8 cellular contexts compared by ENCODE assay signal in genomic region chr12:4271433-4272013, GRCh38. TPM values are rescaled to one million over a fixed set of nuclear protein-coding genes. Genes with fewer than 3 reads are reported as not detected.
A peak's percentile ranks its signal among the peaks of the same experiment; 100 is the strongest.
DNase-seq lines count a peak whose midpoint lies in the region; ATAC-seq, FAIRE-seq and TF ChIP-seq lines count a peak whose summit lies in the region.

No MANE protein-coding gene starts in this region.

- H3K27me3 ChIP-seq in gastroesophageal sphincter (peaks cover 5% of the 10 kb centered on the region), small intestine (ENCODE audit: control insufficient read depth in 2 of 2, insufficient read depth in 2 of 2, low read length in 2 of 2) (no peaks in the 10 kb centered on the region)

- H3K27ac ChIP-seq in gastroesophageal sphincter (peak overlapping the region; percentile 17 to 98 (median 96)), small intestine (ENCODE audit: low read depth in 1 of 2, low read length in 1 of 2) (peak overlapping the region; percentile 89 to 98)

- WGBS in gastroesophageal sphincter (ENCODE audit: low coverage in 1 of 2), 2 donors: 1 to 7% methylated on average over 21 of the region's 31 CpGs
- 0 to 1% (median 0%) methylated on average over 31 of the region's 31 CpGs for WGBS in small intestine, 3 donors

- peak; percentile 20 to 44 for TF ChIP-seq POLR2A in gastroesophageal sphincter (IDR thresholded peaks at IDR 0.05)

- no peaks in the 10 kb centered on the region for H3K9me3 Mint-ChIP-seq in activated CD4-positive, alpha-beta memory T cell treated with anti-CD3 and anti-CD28 coated beads for 36 hours

- H3K4me1 Mint-ChIP-seq in activated CD4-positive, alpha-beta memory T cell treated with anti-CD3 and anti-CD28 coated beads for 36 hours (ENCODE audit: low read depth): peaks cover 23% of the 10 kb centered on the region

- H3K27ac Mint-ChIP-seq in activated CD4-positive, alpha-beta memory T cell treated with anti-CD3 and anti-CD28 coated beads for 36 hours: peak overlapping the region; percentile 99

- no peak for TF ChIP-seq CTCF in gastroesophageal sphincter (IDR thresholded peaks at IDR 0.05)

- H3K9me3 ChIP-seq in gastroesophageal sphincter (no peaks in the 10 kb centered on the region), small intestine (ENCODE audit: control insufficient read depth, low read depth) (no peaks in the 10 kb centered on the region)

- H3K27me3 Mint-ChIP-seq in activated CD4-positive, alpha-beta memory T cell treated with anti-CD3 and anti-CD28 coated beads for 36 hours: no peaks in the 10 kb centered on the region

- DNase-seq in NCI-H748 (lab: John Stamatoyannopoulos, UW; ENCODE audit: unreplicated experiment): peak; percentile 27
- no peak for DNase-seq in NCI-H748 treated with DMSO at 0.1 percent for 48 hours (lab: John Stamatoyannopoulos, UW)
- DNase-seq in activated CD4-positive, alpha-beta memory T cell treated with anti-CD3 and anti-CD28 coated beads for 36 hours: peak; percentile 87
- DNase-seq in small intestine: no peak
- no peak for DNase-seq in midbrain (lab: John Stamatoyannopoulos, UW)
- no peak for DNase-seq in SIG-M5 treated with dmso at 0.1 percent for 504 hours (lab: John Stamatoyannopoulos, UW; ENCODE audit: unreplicated experiment)

- intact Hi-C loops in activated CD4-positive, alpha-beta memory T cell treated with anti-CD3 and anti-CD28 coated beads for 36 hours (cut with micrococcal nuclease): loop anchor here (1.0 to 5.0 kb wide), 3 partner anchors 152 to 398 kb away; partner anchors contain the start of gene PARP11

- peak overlapping the region; percentile 92 to 99 for H3K4me3 ChIP-seq in gastroesophageal sphincter
- H3K4me3 ChIP-seq in small intestine (ENCODE audit: low read depth in 1 of 2, low read length in 2 of 2): peak overlapping the region; percentile 49 to 76

- ATAC-seq in HG02938 (IDR thresholded peaks at IDR 0.05; ENCODE audit: unreplicated experiment): peak; percentile 11
- no peak for ATAC-seq in gastroesophageal sphincter

- no peaks in the 10 kb centered on the region for H3K36me3 ChIP-seq in gastroesophageal sphincter
- H3K36me3 ChIP-seq in small intestine (ENCODE audit: control insufficient read depth in 2 of 2, insufficient read depth in 2 of 2, low read length in 2 of 2): no peaks in the 10 kb centered on the region

- H3K4me1 ChIP-seq in gastroesophageal sphincter (peaks cover 0 to 56% (median 19%) of the 10 kb centered on the region in 3 donors), small intestine (ENCODE audit: control insufficient read depth in 2 of 2, insufficient read depth in 1 of 2, low read depth in 1 of 2, low read length in 1 of 2) (peaks cover 0 to 2% of the 10 kb centered on the region in 2 donors)

- peak overlapping the region; percentile 97 for H3K4me3 Mint-ChIP-seq in activated CD4-positive, alpha-beta memory T cell treated with anti-CD3 and anti-CD28 coated beads for 36 hours

- POLR2A ChIA-PET in activated CD4-positive, alpha-beta memory T cell treated with anti-CD3 and anti-CD28 coated beads for 36 hours (lab: Charles Lee): interaction anchor here (0.6 to 12.3 kb wide), 19 partner anchors 10 to 337 kb away, joined by 3 to 205 read pairs (median 6); no protein-coding TSS in a partner anchor

- CTCF ChIA-PET in activated CD4-positive, alpha-beta memory T cell treated with anti-CD3 and anti-CD28 coated beads for 36 hours (lab: Charles Lee): interaction anchor here (1.0 to 1.8 kb wide), 7 partner anchors 107 to 164 kb away, joined by 3 to 14 read pairs (median 4); no protein-coding TSS in a partner anchor

- no peak for TF ChIP-seq EP300 in gastroesophageal sphincter (IDR thresholded peaks at IDR 0.05)

- FAIRE-seq in small intestine (lab: Jason Lieb, UNC): peak; percentile 10

- peaks cover 24% of the 10 kb centered on the region for H3K36me3 Mint-ChIP-seq in activated CD4-positive, alpha-beta memory T cell treated with anti-CD3 and anti-CD28 coated beads for 36 hours

RNA-seq across cellular contexts. Expression of gene CCND2, which starts 2.0 kb away (rescaled TPM):
- 100 to 1,000 TPM; 255 to 261 TPM for total RNA-seq in activated CD4-positive, alpha-beta memory T cell treated with anti-CD3 and anti-CD28 coated beads for 36 hours
- total RNA-seq in gastroesophageal sphincter: 100 to 1,000 TPM; 106 to 149 (median 136) TPM
- polyA plus RNA-seq in small intestine: 10 to 100 TPM in 1 of 3 donors, 1 to 10 TPM in 2; 5.6 to 38.1 (median 5.9) TPM

RNA-seq across cellular contexts. Expression of gene TIGAR, which starts 49.5 kb away (rescaled TPM):
- total RNA-seq in activated CD4-positive, alpha-beta memory T cell treated with anti-CD3 and anti-CD28 coated beads for 36 hours: 10 to 100 TPM; 12.0 to 13.6 TPM
- 10 to 100 TPM in 2 of 4 donors, 1 to 10 TPM in 2; 4.6 to 10.5 (median 8.5) TPM for total RNA-seq in gastroesophageal sphincter
- 10 to 100 TPM in 1 of 3 donors, 1 to 10 TPM in 2; 4.7 to 10.1 (median 6.2) TPM for polyA plus RNA-seq in small intestine

Comparison
In these comparisons a context has a peak if more than half of its experiments do, and no peak if none do; other contexts are left out.
1. DNase-seq: peak in NCI-H748 (single experiment) and activated CD4-positive, alpha-beta memory T cell treated with anti-CD3 and anti-CD28 coated beads for 36 hours (single experiment); none in NCI-H748 treated with DMSO at 0.1 percent for 48 hours (single experiment), small intestine (single experiment), midbrain (single experiment) and SIG-M5 treated with dmso at 0.1 percent for 504 hours (single experiment).